10 cellular contexts compared by ENCODE assay signal in genomic region chr10:7192831-7193348, GRCh38.
DNase-seq lines count a peak whose midpoint lies in the region; ATAC-seq and TF ChIP-seq lines count a peak whose summit lies in the region.
"Had no signal": no experiment of that assay in that cellular context is flagged by ENCODE, and none has a peak within 500 bp of the region (broad histone marks: within the 10 kb centered on the region; RNA-seq: fewer than 3 reads in every experiment).

No MANE protein-coding gene starts in this region.

- H3K9me3 ChIP-seq in SJCRH30 (replicated peaks), result no peaks in the 10 kb centered on the region

- no peak overlapping the region for H3K27ac ChIP-seq in SJCRH30

- intact Hi-C loops in activated T-helper 2 cell treated with anti-CD3 and anti-CD28 coated beads, Interferon-gamma antibody, Interleukin-2, Interleukin-4, amounts not matched to agents 10 μg/mL and 5 μg/mL and 100 μg/mL, durations not matched to agents 14 hours and 24 hours and 36 hours (cut with micrococcal nuclease), result loop anchor here (1.0 to 5.0 kb wide), 6 partner anchors 8 to 266 kb away; no protein-coding TSS in a partner anchor
- intact Hi-C loops in CD14-positive monocyte (cut with micrococcal nuclease), result loop anchor here in 1 of 2 donors (5.0 kb wide), 1 partner anchor 224 kb away; no protein-coding TSS in a partner anchor

- H3K27me3 Mint-ChIP-seq in activated T-helper 2 cell treated with anti-CD3 and anti-CD28 coated beads, Interferon-gamma antibody, Interleukin-2, Interleukin-4, amounts not matched to agents 10 μg/mL and 5 μg/mL and 100 μg/mL, durations not matched to agents 14 hours and 24 hours and 36 hours (ENCODE audit: low read depth), result no peaks in the 10 kb centered on the region
- no peaks in the 10 kb centered on the region for H3K27me3 Mint-ChIP-seq in CD14-positive monocyte (ENCODE audit: low read depth in 3 of 3)

- no peak overlapping the region for H3K4me3 ChIP-seq in SJCRH30

- H3K4me3 Mint-ChIP-seq in activated T-helper 2 cell treated with anti-CD3 and anti-CD28 coated beads, Interferon-gamma antibody, Interleukin-2, Interleukin-4, amounts not matched to agents 10 μg/mL and 5 μg/mL and 100 μg/mL, durations not matched to agents 14 hours and 24 hours and 36 hours (ENCODE audit: low read depth), result peak overlapping the region; percentile 58
- H3K4me3 Mint-ChIP-seq in CD14-positive monocyte, result no peak overlapping the region

- H3K36me3 Mint-ChIP-seq in activated T-helper 2 cell treated with anti-CD3 and anti-CD28 coated beads, Interferon-gamma antibody, Interleukin-2, Interleukin-4, amounts not matched to agents 10 μg/mL and 5 μg/mL and 100 μg/mL, durations not matched to agents 14 hours and 24 hours and 36 hours (ENCODE audit: low read depth), result peaks cover 85% of the 10 kb centered on the region
- H3K36me3 Mint-ChIP-seq in CD14-positive monocyte, result peaks cover 57 to 64% of the 10 kb centered on the region in 2 donors

- ATAC-seq in HG02970 (IDR thresholded peaks at IDR 0.05; ENCODE audit: low FRiP score, unreplicated experiment), result no peak

- H3K4me1 ChIP-seq in SJCRH30, result no peaks in the 10 kb centered on the region

- peaks cover 59% of the 10 kb centered on the region for H3K4me1 Mint-ChIP-seq in activated T-helper 2 cell treated with anti-CD3 and anti-CD28 coated beads, Interferon-gamma antibody, Interleukin-2, Interleukin-4, amounts not matched to agents 10 μg/mL and 5 μg/mL and 100 μg/mL, durations not matched to agents 14 hours and 24 hours and 36 hours (ENCODE audit: low read depth)
- peaks cover 41% of the 10 kb centered on the region for H3K4me1 Mint-ChIP-seq in CD14-positive monocyte

- H3K9me3 Mint-ChIP-seq in activated T-helper 2 cell treated with anti-CD3 and anti-CD28 coated beads, Interferon-gamma antibody, Interleukin-2, Interleukin-4, amounts not matched to agents 10 μg/mL and 5 μg/mL and 100 μg/mL, durations not matched to agents 14 hours and 24 hours and 36 hours, result peaks cover 33% of the 10 kb centered on the region
- H3K9me3 Mint-ChIP-seq in CD14-positive monocyte, result peaks cover 0 to 12% (median 4%) of the 10 kb centered on the region in 7 donors

- no peak for TF ChIP-seq CTCF in CD14-positive monocyte (IDR thresholded peaks at IDR 0.05)

- H3K36me3 ChIP-seq in SJCRH30, result no peaks in the 10 kb centered on the region

- H3K27me3 ChIP-seq in SJCRH30, result no peaks in the 10 kb centered on the region

- DNase-seq in CD1c-positive myeloid dendritic cell (ENCODE audit: extremely low spot score) (peak; percentile 66), T-helper 2 cell (peak in 4 of 5 experiments; percentile 22 to 88 (median 45)), GM19240 (ENCODE audit: insufficient read length, low spot score) (no peak), SJCRH30 (no peak), CD14-positive monocyte (ENCODE audit: low spot score) (no peak)
- peak; percentile 62 for DNase-seq in activated T-helper 2 cell treated with anti-CD3 and anti-CD28 coated beads, Interferon-gamma antibody, Interleukin-2, Interleukin-4, amounts not matched to agents 10 μg/mL and 5 μg/mL and 100 μg/mL, durations not matched to agents 14 hours and 24 hours and 36 hours (ENCODE audit: low spot score)
- peak; percentile 8 to 30 for DNase-seq in stimulated activated CD4-positive, alpha-beta T cell treated with anti-CD3 and anti-CD28 coated beads, Interleukin-1b, Interleukin-23, amount 100 ng/mL, for 1 hour (ENCODE audit: low read depth in 2 of 2)
- DNase-seq: NCI-H187 treated with DMSO at 0.1 percent for 48 hours had no signal

- H3K27ac Mint-ChIP-seq in activated T-helper 2 cell treated with anti-CD3 and anti-CD28 coated beads, Interferon-gamma antibody, Interleukin-2, Interleukin-4, amounts not matched to agents 10 μg/mL and 5 μg/mL and 100 μg/mL, durations not matched to agents 14 hours and 24 hours and 36 hours, result peak overlapping the region; percentile 97
- H3K27ac Mint-ChIP-seq in CD14-positive monocyte, result peak overlapping the region in 2 of 7 donors; percentile 60 to 71
- H3K27ac Mint-ChIP-seq: progenitor cell of endocrine pancreas had no signal

Comparison
In these comparisons a context has a peak if more than half of its experiments do, and no peak if none do; other contexts are left out.
1. DNase-seq: peak in CD1c-positive myeloid dendritic cell (single experiment), T-helper 2 cell (4 of 5), activated T-helper 2 cell treated with anti-CD3 and anti-CD28 coated beads, Interferon-gamma antibody, Interleukin-2, Interleukin-4, amounts not matched to agents 10 μg/mL and 5 μg/mL and 100 μg/mL, durations not matched to agents 14 hours and 24 hours and 36 hours (single experiment) and stimulated activated CD4-positive, alpha-beta T cell treated with anti-CD3 and anti-CD28 coated beads, Interleukin-1b, Interleukin-23, amount 100 ng/mL, for 1 hour (2 of 2); none in GM19240 (single experiment), SJCRH30 (0 of 2) and CD14-positive monocyte (single experiment).